Comparison of ENCODE assay signal across 20 cellular contexts in the genomic region with DNA sequence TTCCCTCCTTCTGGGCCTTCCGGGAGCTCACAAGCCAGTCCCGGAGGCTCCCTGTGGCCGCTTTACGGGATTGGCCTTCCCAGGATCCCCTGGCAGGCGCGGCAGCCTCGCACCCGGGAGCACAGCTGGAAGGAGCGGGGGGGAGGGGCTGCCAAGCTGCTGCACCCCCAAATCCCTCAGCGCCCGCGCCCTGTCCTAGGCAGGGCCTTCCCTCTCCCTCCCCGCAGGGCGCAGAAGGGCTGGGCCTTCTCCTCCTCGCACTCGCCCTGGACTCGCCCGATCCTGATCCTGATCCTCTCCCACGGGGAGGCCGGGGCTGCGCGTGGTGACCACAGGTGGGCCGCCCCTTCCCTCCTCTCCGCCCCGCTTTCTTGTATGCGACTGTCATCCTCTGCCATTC.
"Had no signal": no experiment of that assay in that cellular context is flagged by ENCODE, and none has a peak within 500 bp of the region (broad histone marks: within the 10 kb centered on the region; RNA-seq: fewer than 3 reads in every experiment).

No MANE protein-coding gene starts in this region.

- DNase-seq: Karpas-422, KG1, MG63, NCI-H1092, NCI-H1105 treated with DMSO at 0.1 percent for 48 hours, NCI-H1417 treated with DMSO at 0.1 percent for 48 hours, NCI-H146, NCI-H1694 treated with DMSO at 0.1 percent for 48 hours, NCI-H1930, NCI-H2081, NCI-H2107, NCI-H2227 treated with DMSO at 0.1 percent for 48 hours, NCI-H524, NCI-H69, NCI-H774, PC-3, SHP77, SK-N-SH had no signal

- H3K27ac ChIP-seq: RWPE1 had no signal

- ATAC-seq: Panc1, PC-3 had no signal

- H3K36me3 ChIP-seq: MG63 had no signal

- H3K9me3 ChIP-seq: MG63, SK-N-SH had no signal

- H3K9me2 ChIP-seq: SK-N-SH had no signal

- H3K4me3 ChIP-seq: MG63 had no signal

- H3K9ac ChIP-seq: SK-N-SH had no signal

- H3K4me2 ChIP-seq: SK-N-SH had no signal
